ENCODE assay signal across 28 cellular contexts in genomic region chr5:111259636-111260035, GRCh38. TPM values are rescaled to one million over a fixed set of nuclear protein-coding genes. Genes with fewer than 3 reads are reported as not detected.
DNase-seq lines count a peak whose midpoint lies in the region; ATAC-seq, FAIRE-seq and TF ChIP-seq lines count a peak whose summit lies in the region.
"Had no signal": no experiment of that assay in that cellular context is flagged by ENCODE, and none has a peak within 500 bp of the region (broad histone marks: within the 10 kb centered on the region; RNA-seq: fewer than 3 reads in every experiment).

No MANE protein-coding gene starts in this region.

- POLR2A ChIA-PET in A673 (lab: Charles Lee; ENCODE audit: low non-redundant PET), result no interaction called here
- POLR2A ChIA-PET in HCT116 (lab: Charles Lee), result no interaction called here

- H3K9me3 Mint-ChIP-seq in astrocyte (ENCODE audit: unreplicated experiment), result peaks cover 5% of the 10 kb centered on the region

- no peaks in the 10 kb centered on the region for H3K9me3 ChIP-seq in A673 (ENCODE audit: low read depth, low read length, poor library complexity, severe bottlenecking)
- no peaks in the 10 kb centered on the region for H3K9me3 ChIP-seq in HCT116 (ENCODE audit: control insufficient read depth in 1 of 2, insufficient read depth in 1 of 2, low read depth in 1 of 2, low read length in 2 of 2)
- H3K9me3 ChIP-seq in astrocyte (ENCODE audit: insufficient read depth, low read depth, low read length), result no peaks in the 10 kb centered on the region
- peaks cover 4% of the 10 kb centered on the region for H3K9me3 ChIP-seq in WERI-Rb-1 (ENCODE audit: severe bottlenecking)

- no peak for TF ChIP-seq POLR2A in HCT116 (IDR thresholded peaks at IDR 0.05; ENCODE audit: borderline replicate concordance, extremely low read depth, insufficient read depth, insufficient read length)

- H3K36me3 Mint-ChIP-seq in astrocyte (ENCODE audit: low read depth, unreplicated experiment), result no peaks in the 10 kb centered on the region
- H3K36me3 Mint-ChIP-seq: CD14-positive monocyte had no signal

- no peaks in the 10 kb centered on the region for H3K9me2 ChIP-seq in HCT116 (ENCODE audit: insufficient read depth)

- peaks cover 1% of the 10 kb centered on the region for H3K4me1 Mint-ChIP-seq in astrocyte (ENCODE audit: low read depth, unreplicated experiment)
- H3K4me1 Mint-ChIP-seq: CD14-positive monocyte had no signal

- TF ChIP-seq CTCF in A673 (conservative IDR thresholded peaks at IDR 0.05; ENCODE audit: low read depth, low read length), result no peak
- no peak for TF ChIP-seq CTCF in HCT116 (IDR thresholded peaks at IDR 0.05 in 2 of 3, conservative IDR thresholded peaks at IDR 0.05 in 1 of 3; ENCODE audit: borderline replicate concordance in 1 of 3, insufficient read depth in 1 of 3, low read depth in 2 of 3, low read length in 2 of 3)
- no peak for TF ChIP-seq CTCF in astrocyte (IDR thresholded peaks at IDR 0.05; ENCODE audit: insufficient read depth, low read depth, low read length)
- TF ChIP-seq CTCF in WERI-Rb-1 (IDR thresholded peaks at IDR 0.05; ENCODE audit: low read depth, low read length), result no peak

- no peak overlapping the region for H3K9ac ChIP-seq in HCT116 (ENCODE audit: low read length)
- no peak overlapping the region for H3K9ac ChIP-seq in astrocyte (ENCODE audit: low read length)
- H3K9ac ChIP-seq: GM23248 had no signal

- H3K4me3 ChIP-seq in A673 (ENCODE audit: low read depth, low read length, poor library complexity, severe bottlenecking) (no peak overlapping the region), HCT116 (replicated peaks in 1 of 2; ENCODE audit: low read depth in 1 of 2, low read length in 2 of 2) (no peak overlapping the region), astrocyte (ENCODE audit: insufficient read depth, low read depth, low read length) (no peak overlapping the region), WERI-Rb-1 (ENCODE audit: low read depth, low read length) (no peak overlapping the region)
- H3K4me3 ChIP-seq: GM23248, K562, PC-9 had no signal

- H3K36me3 ChIP-seq in A673 (ENCODE audit: insufficient read depth, low read length, poor library complexity, severe bottlenecking), result no peaks in the 10 kb centered on the region
- no peaks in the 10 kb centered on the region for H3K36me3 ChIP-seq in HCT116 (ENCODE audit: control insufficient read depth in 1 of 2, insufficient read depth in 2 of 2, low read length in 2 of 2)
- H3K36me3 ChIP-seq in astrocyte (ENCODE audit: insufficient read depth, low read length), result no peaks in the 10 kb centered on the region
- H3K36me3 ChIP-seq in WERI-Rb-1, result no peaks in the 10 kb centered on the region

- RAD21 ChIA-PET in HCT116 (lab: Charles Lee; ENCODE audit: low non-redundant PET in 1 of 2, low total read pairs in 2 of 2, uncharacterized antibody in 2 of 2, unreplicated experiment in 2 of 2), result no interaction called here

- no peak overlapping the region for H3K27ac Mint-ChIP-seq in astrocyte (ENCODE audit: unreplicated experiment)
- H3K27ac Mint-ChIP-seq: CD14-positive monocyte had no signal

- H3K79me2 ChIP-seq in HCT116 (ENCODE audit: insufficient read depth, low read length) (no peaks in the 10 kb centered on the region), astrocyte (ENCODE audit: insufficient read depth, low read length) (no peaks in the 10 kb centered on the region)

- no peak for ATAC-seq in HCT116
- ATAC-seq: K562 had no signal

- FAIRE-seq in astrocyte (lab: Jason Lieb, UNC), result no peak
- FAIRE-seq: GM18507, K562 had no signal

- H4K20me1 ChIP-seq in HCT116 (ENCODE audit: insufficient read depth) (no peaks in the 10 kb centered on the region), astrocyte (ENCODE audit: insufficient read depth, low read length) (no peaks in the 10 kb centered on the region)

- H3K27me3 ChIP-seq in A673 (replicated peaks; ENCODE audit: insufficient read depth, low read depth, low read length, poor library complexity), result no peaks in the 10 kb centered on the region
- H3K27me3 ChIP-seq in HCT116 (ENCODE audit: insufficient read depth, low read length), result 0 out of 2 replicates have a peak, but pooled peaks cover 5% of the 10 kb centered on the region
- no peaks in the 10 kb centered on the region for H3K27me3 ChIP-seq in astrocyte (ENCODE audit: insufficient read depth, low read length)
- no peaks in the 10 kb centered on the region for H3K27me3 ChIP-seq in WERI-Rb-1 (ENCODE audit: insufficient read depth, low read depth, severe bottlenecking)
- H3K27me3 ChIP-seq: BE2C had no signal

- CTCF ChIA-PET in A673 (lab: Charles Lee), result no interaction called here
- CTCF ChIA-PET in HCT116 (lab: Charles Lee), result no interaction called here

- H3K4me1 ChIP-seq in A673 (ENCODE audit: insufficient read depth, low read length, poor library complexity, severe bottlenecking) (peaks cover 8% of the 10 kb centered on the region), HCT116 (ENCODE audit: control insufficient read depth in 1 of 2, insufficient read depth in 2 of 2, low read length in 2 of 2) (peaks cover 0 to 11% of the 10 kb centered on the region in 2 experiments; a peak in 2 of 4 replicates), astrocyte (ENCODE audit: insufficient read depth, low read length) (no peaks in the 10 kb centered on the region)

- H3K4me3 Mint-ChIP-seq in astrocyte (ENCODE audit: unreplicated experiment), result no peak overlapping the region
- H3K4me3 Mint-ChIP-seq: CD14-positive monocyte; CD8-positive, alpha-beta memory T cell had no signal

- H3K4me2 ChIP-seq in HCT116 (ENCODE audit: low read length) (0 out of 2 replicates have a peak overlapping the region, but pooled peaks have one; percentile 8), astrocyte (ENCODE audit: low read length) (no peak overlapping the region)
- H3K4me2 ChIP-seq: PC-9 had no signal

- DNase-seq in A673 (ENCODE audit: low spot score) (peak; percentile 53), HCT116 (ENCODE audit: low read depth, low spot score) (no peak), astrocyte (ENCODE audit: low read depth) (peak; percentile 50), kidney glomerular epithelial cell (lab: John Stamatoyannopoulos, UW) (peak; percentile 16), EL (no peak), GF-D8 (lab: John Stamatoyannopoulos, UW) (no peak), WERI-Rb-1 (no peak)
- DNase-seq: ACHN; BE2C; CD8-positive, alpha-beta memory T cell; DMS 273 treated with DMSO at 0.1 percent for 48 hours; DMS79; GM23248; H7; Kasumi-1; NCI-H1092 treated with DMSO at 0.1 percent for 48 hours; NCI-H1436; NCI-H1930; NCI-H2107; NCI-H526; NCI-H82; NK-92 treated with Interleukin-12 subunit alpha and Interleukin-12 subunit beta, amount 100 ng/mL, for 24 hours; PC-9; RPMI8226; SHP77 treated with DMSO at 0.1 percent for 48 hours had no signal

- intact Hi-C loops in A673 (cut with micrococcal nuclease; ENCODE audit: unreplicated experiment), result no loop called here
- intact Hi-C loops in HCT116 (cut with micrococcal nuclease), result no loop called here

- no peak overlapping the region for H3K27ac ChIP-seq in A673 (ENCODE audit: low read depth, low read length, poor library complexity, severe bottlenecking)
- H3K27ac ChIP-seq in HCT116 (ENCODE audit: low read depth, low read length), result no peak overlapping the region
- H3K27ac ChIP-seq in astrocyte (ENCODE audit: low read depth, low read length), result no peak overlapping the region
- H3K27ac ChIP-seq in WERI-Rb-1, result no peak overlapping the region
- H3K27ac ChIP-seq: GM23248, PC-9 had no signal

- no peak overlapping the region for H2AFZ ChIP-seq in HCT116 (ENCODE audit: low read depth, low read length, poor library complexity, severe bottlenecking)
- no peak overlapping the region for H2AFZ ChIP-seq in astrocyte (ENCODE audit: low read depth, low read length)
- H2AFZ ChIP-seq: GM23248, PC-9 had no signal

- no peaks in the 10 kb centered on the region for H3K27me3 Mint-ChIP-seq in astrocyte (ENCODE audit: low read depth, unreplicated experiment)
- H3K27me3 Mint-ChIP-seq: CD8-positive, alpha-beta memory T cell had no signal

- TF ChIP-seq RAD21 in HCT116 (IDR thresholded peaks at IDR 0.05; ENCODE audit: low read depth), result no peak

- no TSS peak for BruUV-seq in A673 (replicated peaks; lab: Mats Ljungman, UMichigan)
- BruUV-seq in HCT116 (replicated peaks; lab: Mats Ljungman, UMichigan), result no TSS peak

TF ChIP-seq in HCT116, 20 proteins besides CTCF, POLR2A, EP300 and RAD21 (continues in another document):
- TF ChIP-seq ATF3 (IDR thresholded peaks at IDR 0.05) (no peak), MAX (IDR thresholded peaks at IDR 0.05) (no peak), SP1 (IDR thresholded peaks at IDR 0.05; ENCODE audit: low read depth) (no peak), CEBPB (IDR thresholded peaks at IDR 0.05; ENCODE audit: low read depth) (no peak), ZBTB33 (IDR thresholded peaks at IDR 0.05; ENCODE audit: extremely low read depth, insufficient replicate concordance, low read length) (no peak), JUND (IDR thresholded peaks at IDR 0.05) (no peak)

RNA-seq across cellular contexts. Expression of gene CAMK4, which starts 35.5 kb away (rescaled TPM):
- total RNA-seq in A673 (2021), result 0.42 and 0.88 TPM in 2 replicates
- 10.2 TPM for total RNA-seq in HCT116 (2021; ENCODE audit: unreplicated experiment)
- polyA plus RNA-seq in HCT116 (2012), result 2.3 and 2.4 TPM in 2 replicates
- total RNA-seq in astrocyte, result 3.5 and 3.8 TPM in 2 replicates
- total RNA-seq: PC-9 had no signal
- polyA plus RNA-seq: K562 had no signal

Comparison
In these comparisons a context has a peak if more than half of its experiments do, and no peak if none do; other contexts are left out.
1. DNase-seq: peak in A673 (single experiment), astrocyte (single experiment) and kidney glomerular epithelial cell (single experiment); none in HCT116 (single experiment), EL (single experiment), GF-D8 (single experiment) and WERI-Rb-1 (single experiment).